ENCODE assay signal across 10 cellular contexts in the genomic region with DNA sequence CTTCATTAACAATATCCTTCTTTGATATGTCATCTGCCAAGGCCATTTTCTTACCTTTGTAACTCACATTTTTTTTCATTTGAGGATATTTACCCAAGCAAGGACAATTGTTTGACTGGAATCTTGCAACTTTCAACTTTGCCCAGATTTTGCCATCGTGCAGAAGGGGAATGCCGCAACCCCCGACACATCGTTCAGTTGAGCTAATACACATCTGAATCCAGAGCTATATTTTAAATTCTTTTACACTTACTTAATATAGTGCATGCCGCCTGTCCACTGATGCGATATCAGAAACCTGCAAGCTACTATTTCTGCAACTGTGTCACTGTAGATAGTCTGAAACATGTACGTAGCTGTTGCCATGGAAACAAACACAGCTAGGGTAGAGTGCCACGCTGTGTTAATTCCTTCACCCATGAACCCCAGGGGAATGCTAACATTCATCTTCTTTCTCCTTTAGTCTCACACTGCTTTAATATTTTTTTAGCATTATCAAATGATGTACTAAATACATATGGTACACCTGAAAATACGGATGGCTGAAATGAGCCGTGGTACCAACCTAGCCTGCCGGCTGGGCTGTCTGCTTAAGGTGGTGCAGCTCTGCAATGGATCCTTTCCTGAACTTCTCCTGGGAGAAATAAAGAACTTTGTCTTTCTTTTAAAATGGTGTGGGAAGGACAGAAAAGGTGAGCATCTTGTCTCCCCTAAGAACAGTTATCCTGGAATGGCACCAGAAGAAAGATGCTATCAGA.
DNase-seq lines count a peak whose midpoint lies in the region; ATAC-seq and TF ChIP-seq lines count a peak whose summit lies in the region.
"Had no signal": no experiment of that assay in that cellular context is flagged by ENCODE, and none has a peak within 500 bp of the region (broad histone marks: within the 10 kb centered on the region; RNA-seq: fewer than 3 reads in every experiment).

No MANE protein-coding gene starts in this region.

- no peaks in the 10 kb centered on the region for H3K27me3 Mint-ChIP-seq in activated B cell treated with CpG ODN at 0.5 μM for 24 hours
- H3K27me3 Mint-ChIP-seq in activated naive CD4-positive, alpha-beta T cell treated with anti-CD3 and anti-CD28 coated beads, Interleukin-2, amount 10 ng/mL, durations not matched to agents 7 days and 5 days = no peaks in the 10 kb centered on the region

- CTCF ChIA-PET in activated B cell treated with CpG ODN at 0.5 μM for 24 hours (lab: Charles Lee) = interaction anchor here (0.6 to 1.3 kb wide), 6 partner anchors 9 to 125 kb away, joined by 3 to 4 read pairs (median 4); no protein-coding TSS in a partner anchor
- CTCF ChIA-PET in activated naive CD4-positive, alpha-beta T cell treated with anti-CD3 and anti-CD28 coated beads, Interleukin-2, amount 10 ng/mL, durations not matched to agents 7 days and 5 days (lab: Charles Lee) = no interaction called here

- H3K27ac ChIP-seq in lower lobe of right lung = no peak overlapping the region
- H3K27ac ChIP-seq: tibial artery, VCaP had no signal

- H3K27ac Mint-ChIP-seq in activated B cell treated with CpG ODN at 0.5 μM for 24 hours = peak overlapping the region; percentile 88
- no peak overlapping the region for H3K27ac Mint-ChIP-seq in activated naive CD4-positive, alpha-beta T cell treated with anti-CD3 and anti-CD28 coated beads, Interleukin-2, amount 10 ng/mL, durations not matched to agents 7 days and 5 days

- no peaks in the 10 kb centered on the region for H3K36me3 ChIP-seq in lower lobe of right lung
- H3K36me3 ChIP-seq: tibial artery had no signal

- POLR2A ChIA-PET in activated B cell treated with CpG ODN at 0.5 μM for 24 hours (lab: Charles Lee) = interaction anchor here (0.6 to 2.5 kb wide), 11 partner anchors 16 to 279 kb away, joined by 3 to 20 read pairs (median 4); partner anchors contain the start of gene FOXN3

- no peaks in the 10 kb centered on the region for H3K9me3 ChIP-seq in lower lobe of right lung
- H3K9me3 ChIP-seq: tibial artery had no signal

- ATAC-seq in Right ventricle myocardium superior (ENCODE audit: poor library complexity) = peak; percentile 70
- ATAC-seq in Right ventricle myocardium inferior = no peak
- ATAC-seq in HG02981 (IDR thresholded peaks at IDR 0.05; ENCODE audit: unreplicated experiment) = peak; percentile 94
- ATAC-seq in activated B cell treated with CpG ODN at 0.5 μM for 24 hours (ENCODE audit: low read depth) = peak; percentile 99
- ATAC-seq in lower lobe of right lung = no peak

- H3K27me3 ChIP-seq in lower lobe of right lung (ENCODE audit: low read depth) = no peaks in the 10 kb centered on the region
- H3K27me3 ChIP-seq: tibial artery had no signal

- no peaks in the 10 kb centered on the region for H3K4me1 ChIP-seq in lower lobe of right lung

- DNase-seq in Right ventricle myocardium superior (no peak), Right ventricle myocardium inferior (ENCODE audit: missing footprints) (no peak), activated B cell treated with CpG ODN at 0.5 μM for 24 hours (peak; percentile 23), superior temporal gyrus (ENCODE audit: extremely low spot score) (peak; percentile 53), CD1c-positive myeloid dendritic cell (ENCODE audit: extremely low spot score) (no peak), lower lobe of right lung (no peak)
- no peak for DNase-seq in activated naive CD4-positive, alpha-beta T cell treated with anti-CD3 and anti-CD28 coated beads, Interleukin-2, amount 10 ng/mL, durations not matched to agents 7 days and 5 days

- TF ChIP-seq CTCF in activated B cell treated with CpG ODN at 0.5 μM for 24 hours (IDR thresholded peaks at IDR 0.05) = no peak
- TF ChIP-seq CTCF in lower lobe of right lung (IDR thresholded peaks at IDR 0.05) = no peak

- peak overlapping the region; percentile 73 for H3K4me3 Mint-ChIP-seq in activated B cell treated with CpG ODN at 0.5 μM for 24 hours
- H3K4me3 Mint-ChIP-seq in activated naive CD4-positive, alpha-beta T cell treated with anti-CD3 and anti-CD28 coated beads, Interleukin-2, amount 10 ng/mL, durations not matched to agents 7 days and 5 days = no peak overlapping the region

- H3K36me3 Mint-ChIP-seq in activated B cell treated with CpG ODN at 0.5 μM for 24 hours (ENCODE audit: low read depth) = no peaks in the 10 kb centered on the region
- H3K36me3 Mint-ChIP-seq in activated naive CD4-positive, alpha-beta T cell treated with anti-CD3 and anti-CD28 coated beads, Interleukin-2, amount 10 ng/mL, durations not matched to agents 7 days and 5 days = peaks cover 7% of the 10 kb centered on the region

- H3K4me1 Mint-ChIP-seq in activated B cell treated with CpG ODN at 0.5 μM for 24 hours = peaks cover 26% of the 10 kb centered on the region
- H3K4me1 Mint-ChIP-seq in activated naive CD4-positive, alpha-beta T cell treated with anti-CD3 and anti-CD28 coated beads, Interleukin-2, amount 10 ng/mL, durations not matched to agents 7 days and 5 days = no peaks in the 10 kb centered on the region

- no peak overlapping the region for H3K4me3 ChIP-seq in lower lobe of right lung
- H3K4me3 ChIP-seq: tibial artery had no signal

- no peaks in the 10 kb centered on the region for H3K9me3 Mint-ChIP-seq in activated B cell treated with CpG ODN at 0.5 μM for 24 hours
- no peaks in the 10 kb centered on the region for H3K9me3 Mint-ChIP-seq in activated naive CD4-positive, alpha-beta T cell treated with anti-CD3 and anti-CD28 coated beads, Interleukin-2, amount 10 ng/mL, durations not matched to agents 7 days and 5 days

- intact Hi-C loops in Right ventricle myocardium superior (cut with DNase I) (no loop called here), Right ventricle myocardium inferior (cut with DNase I) (no loop called here), activated B cell treated with CpG ODN at 0.5 μM for 24 hours (cut with micrococcal nuclease) (loop anchor here (1.0 to 5.0 kb wide), 12 partner anchors 16 to 453 kb away; partner anchors contain the start of gene FOXN3), lower lobe of right lung (cut with DNase I) (no loop called here)

Comparison
In these comparisons a context has a peak if more than half of its experiments do, and no peak if none do; other contexts are left out.
1. ATAC-seq: peak in Right ventricle myocardium superior (single experiment), HG02981 (single experiment) and activated B cell treated with CpG ODN at 0.5 μM for 24 hours (single experiment); none in Right ventricle myocardium inferior (single experiment) and lower lobe of right lung (0 of 2).
2. DNase-seq: peak in activated B cell treated with CpG ODN at 0.5 μM for 24 hours (single experiment) and superior temporal gyrus (single experiment); none in Right ventricle myocardium superior (single experiment), Right ventricle myocardium inferior (single experiment), activated naive CD4-positive, alpha-beta T cell treated with anti-CD3 and anti-CD28 coated beads, Interleukin-2, amount 10 ng/mL, durations not matched to agents 7 days and 5 days (single experiment), CD1c-positive myeloid dendritic cell (single experiment) and lower lobe of right lung (single experiment).